8 cellular contexts compared by ENCODE assay signal in the genomic region with DNA sequence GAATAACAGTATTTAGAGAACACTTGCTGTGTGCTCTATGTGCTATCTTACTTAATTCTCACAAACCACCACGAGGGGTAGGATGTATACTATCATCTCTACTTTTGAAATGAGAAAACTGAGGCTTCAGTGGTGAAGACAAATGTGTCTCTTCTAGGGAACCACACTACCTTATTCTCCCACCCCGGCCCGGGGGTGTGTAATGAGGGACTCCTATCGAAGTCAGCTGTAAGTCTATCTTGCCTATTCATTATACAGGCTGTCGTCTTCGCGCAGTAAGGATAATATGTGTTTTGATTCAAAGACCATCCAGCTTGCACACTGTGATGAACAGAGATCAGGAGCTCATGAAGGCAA. TPM values are rescaled to one million over a fixed set of nuclear protein-coding genes. Genes with fewer than 3 reads are reported as not detected.
A peak's percentile ranks its signal among the peaks of the same experiment; 100 is the strongest.
DNase-seq lines count a peak whose midpoint lies in the region; TF ChIP-seq lines count a peak whose summit lies in the region.

No MANE protein-coding gene starts in this region.

- no peaks in the 10 kb centered on the region for H3K27me3 Mint-ChIP-seq in type B pancreatic cell

- peaks cover 7% of the 10 kb centered on the region for H3K36me3 Mint-ChIP-seq in type B pancreatic cell

- peak overlapping the region; percentile 77 to 79 for H3K9ac ChIP-seq in mucosa of rectum (ENCODE audit: low read depth in 1 of 2, low read length in 2 of 2)

- H3K27ac ChIP-seq in mucosa of rectum (ENCODE audit: low read depth in 2 of 2, low read length in 2 of 2): peak overlapping the region in 1 of 2 donors; percentile 89

- peaks cover 15 to 17% of the 10 kb centered on the region in 2 donors for H3K4me1 ChIP-seq in mucosa of rectum (ENCODE audit: control insufficient read depth in 2 of 2, insufficient read depth in 2 of 2, low read length in 2 of 2)

- H3K27ac Mint-ChIP-seq in type B pancreatic cell: peak overlapping the region; percentile 95

- H3K4me3 Mint-ChIP-seq in type B pancreatic cell: peak overlapping the region; percentile 89

- H3K36me3 ChIP-seq in mucosa of rectum (ENCODE audit: control insufficient read depth in 2 of 2, insufficient read depth in 2 of 2, low read length in 2 of 2): peaks cover 6 to 8% of the 10 kb centered on the region in 2 donors

- TF ChIP-seq CTCF in GM10266 (IDR thresholded peaks at IDR 0.05; ENCODE audit: control insufficient read depth, insufficient read depth, low read depth, missing control alignments): no peak
- TF ChIP-seq CTCF in astrocyte of the cerebellum (IDR thresholded peaks at IDR 0.05; ENCODE audit: low read depth, low read length, missing control alignments): no peak
- TF ChIP-seq CTCF in type B pancreatic cell (conservative IDR thresholded peaks at IDR 0.05): no peak

- in situ Hi-C loops in astrocyte of the cerebellum (cut with HindIII; ENCODE audit: low sequenced_read_pairs): loop anchor here (25.0 kb wide), 1 partner anchor 100 kb away; a partner anchor contains a TSS

- DNase-seq in GM10266 (ENCODE audit: extremely low spot score) (peak; percentile 47), MV-4-11 (lab: John Stamatoyannopoulos, UW) (peak; percentile 28), astrocyte of the cerebellum (ENCODE audit: low read depth) (no peak), type B pancreatic cell (ENCODE audit: extremely low spot score, unreplicated experiment) (no peak), iPS-NIHi7 (ENCODE audit: extremely low spot score) (no peak), HK-2 (ENCODE audit: unreplicated experiment) (no peak), NCI-H1436 (lab: John Stamatoyannopoulos, UW) (no peak)

- H3K27me3 ChIP-seq in mucosa of rectum (ENCODE audit: control insufficient read depth in 2 of 2, insufficient read depth in 2 of 2, low read length in 2 of 2): no peaks in the 10 kb centered on the region

- H3K9me3 Mint-ChIP-seq in type B pancreatic cell: no peaks in the 10 kb centered on the region

- H3K4me3 ChIP-seq in astrocyte of the cerebellum (ENCODE audit: low read depth, low read length): peak overlapping the region; percentile 78
- H3K4me3 ChIP-seq in mucosa of rectum (ENCODE audit: low read length in 2 of 2): peak overlapping the region; percentile 86 to 95

- no peaks in the 10 kb centered on the region for H3K9me3 ChIP-seq in mucosa of rectum (ENCODE audit: control insufficient read depth in 2 of 2, low read length in 2 of 2)

- H3K4me1 Mint-ChIP-seq in type B pancreatic cell (ENCODE audit: unreplicated experiment): peaks cover 33% of the 10 kb centered on the region

RNA-seq across cellular contexts. Expression of a gene that starts 1.1 kb away (rescaled TPM):
- total RNA-seq in type B pancreatic cell (ENCODE audit: low replicate concordance): 32.4 and 33.8 TPM in 2 replicates

RNA-seq across cellular contexts. Expression of a gene that starts 1.3 kb away (rescaled TPM):
- 8.9 and 9.3 TPM in 2 replicates for total RNA-seq in type B pancreatic cell (ENCODE audit: low replicate concordance)

Comparison
In these comparisons a context has a peak if more than half of its experiments do, and no peak if none do; other contexts are left out.
1. DNase-seq: peak in GM10266 (single experiment) and MV-4-11 (single experiment); none in astrocyte of the cerebellum (single experiment), type B pancreatic cell (single experiment), iPS-NIHi7 (single experiment), HK-2 (single experiment) and NCI-H1436 (single experiment).